In genomic region chr6:21131406-21131805, GRCh38 we compare ENCODE assay signal across 16 cellular contexts.
DNase-seq lines count a peak whose midpoint lies in the region; ATAC-seq and TF ChIP-seq lines count a peak whose summit lies in the region.
"Had no signal": no experiment of that assay in that cellular context is flagged by ENCODE, and none has a peak within 500 bp of the region (broad histone marks: within the 10 kb centered on the region; RNA-seq: fewer than 3 reads in every experiment).

No MANE protein-coding gene starts in this region.

- H3K9me2 ChIP-seq in GM23338 (ENCODE audit: insufficient read depth): no peaks in the 10 kb centered on the region

- H3K9me3 Mint-ChIP-seq in GM23338: no peaks in the 10 kb centered on the region
- H3K9me3 Mint-ChIP-seq in HFFc6: no peaks in the 10 kb centered on the region
- H3K9me3 Mint-ChIP-seq in glutamatergic neuron (ENCODE audit: unreplicated experiment): peaks cover 3% of the 10 kb centered on the region
- H3K9me3 Mint-ChIP-seq in stimulated activated effector memory CD8-positive, alpha-beta T cell treated with anti-CD3 and anti-CD28 coated beads, Interleukin-12 subunit alpha, Interleukin-12 subunit beta, amount 100 ng/mL, for 72 hours: no peaks in the 10 kb centered on the region
- H3K9me3 Mint-ChIP-seq: CD8-positive, alpha-beta T cell had no signal

- H3K4me3 ChIP-seq in GM23338 (no peak overlapping the region), smooth muscle cell (no peak overlapping the region)
- H3K4me3 ChIP-seq: A549, GM12878, GM23248 had no signal

- ATAC-seq in GM23338 (no peak), HG03025 (IDR thresholded peaks at IDR 0.05; ENCODE audit: low FRiP score, unreplicated experiment) (no peak)
- no peak for ATAC-seq in stimulated activated effector memory CD8-positive, alpha-beta T cell treated with anti-CD3 and anti-CD28 coated beads, Interleukin-12 subunit alpha, Interleukin-12 subunit beta, amount 100 ng/mL, for 72 hours
- ATAC-seq: A549; CD8-positive, alpha-beta T cell; GM12878; HepG2 had no signal

- TF ChIP-seq CTCF in GM23338 (conservative IDR thresholded peaks at IDR 0.05; ENCODE audit: low read depth in 2 of 2) (no peak), HFFc6 (IDR thresholded peaks at IDR 0.05) (0 out of 2 replicates have a peak, but pooled peaks have one; percentile 15), glutamatergic neuron (IDR thresholded peaks at IDR 0.05; ENCODE audit: partially characterized antibody, unreplicated experiment) (no peak), smooth muscle cell (IDR thresholded peaks at IDR 0.05; ENCODE audit: borderline replicate concordance, insufficient read depth, poor library complexity, severe bottlenecking) (peak; percentile 13)

- H3K27me3 ChIP-seq in GM23338 (ENCODE audit: insufficient read depth) (no peaks in the 10 kb centered on the region), smooth muscle cell (ENCODE audit: low read depth) (no peaks in the 10 kb centered on the region)

- no peak overlapping the region for H2AFZ ChIP-seq in GM23338
- H2AFZ ChIP-seq in smooth muscle cell (ENCODE audit: low read depth): no peak overlapping the region
- H2AFZ ChIP-seq: GM23248 had no signal

- H3K27ac Mint-ChIP-seq in GM23338 (peak overlapping the region; percentile 24), HFFc6 (no peak overlapping the region), glutamatergic neuron (ENCODE audit: unreplicated experiment) (peak overlapping the region; percentile 82)
- no peak overlapping the region for H3K27ac Mint-ChIP-seq in stimulated activated effector memory CD8-positive, alpha-beta T cell treated with anti-CD3 and anti-CD28 coated beads, Interleukin-12 subunit alpha, Interleukin-12 subunit beta, amount 100 ng/mL, for 72 hours
- H3K27ac Mint-ChIP-seq: CD14-positive monocyte; CD8-positive, alpha-beta T cell had no signal

- H3K4me1 ChIP-seq in GM23338 (ENCODE audit: insufficient read depth): peaks cover 37% of the 10 kb centered on the region
- H3K4me1 ChIP-seq in smooth muscle cell (ENCODE audit: low read depth): peaks cover 22% of the 10 kb centered on the region
- H3K4me1 ChIP-seq: A549 had no signal

- H3F3A ChIP-seq in GM23338 (replicated peaks; ENCODE audit: low read depth) (no peaks in the 10 kb centered on the region), smooth muscle cell (ENCODE audit: low read depth) (no peaks in the 10 kb centered on the region)

- no peaks in the 10 kb centered on the region for H3K36me3 ChIP-seq in GM23338 (ENCODE audit: insufficient read depth)
- H3K36me3 ChIP-seq in smooth muscle cell (ENCODE audit: low read depth): no peaks in the 10 kb centered on the region

- 79% methylated on average over 3 of the region's 3 CpGs for WGBS in smooth muscle cell (ENCODE audit: low lambda C conversion rate)

- peaks cover 55% of the 10 kb centered on the region for H3K4me1 Mint-ChIP-seq in GM23338
- no peaks in the 10 kb centered on the region for H3K4me1 Mint-ChIP-seq in HFFc6 (ENCODE audit: low read depth)
- peaks cover 46% of the 10 kb centered on the region for H3K4me1 Mint-ChIP-seq in glutamatergic neuron (ENCODE audit: low read depth, unreplicated experiment)
- H3K4me1 Mint-ChIP-seq in stimulated activated effector memory CD8-positive, alpha-beta T cell treated with anti-CD3 and anti-CD28 coated beads, Interleukin-12 subunit alpha, Interleukin-12 subunit beta, amount 100 ng/mL, for 72 hours: no peaks in the 10 kb centered on the region
- H3K4me1 Mint-ChIP-seq: CD14-positive monocyte had no signal

- H4K20me1 ChIP-seq in GM23338 (replicated peaks; ENCODE audit: insufficient read depth) (no peaks in the 10 kb centered on the region), smooth muscle cell (ENCODE audit: low read depth) (no peaks in the 10 kb centered on the region)

- H3K4me2 ChIP-seq in GM23338 (peak overlapping the region; percentile 4; the same call in 1 of the 2 replicates), smooth muscle cell (no peak overlapping the region)
- H3K4me2 ChIP-seq: A549 had no signal

- no peaks in the 10 kb centered on the region for H3K9me3 ChIP-seq in smooth muscle cell (replicated peaks; ENCODE audit: low read depth)
- H3K9me3 ChIP-seq: A549 had no signal

- H3K36me3 Mint-ChIP-seq in GM23338 (ENCODE audit: low read depth) (no peaks in the 10 kb centered on the region), HFFc6 (ENCODE audit: low read depth) (no peaks in the 10 kb centered on the region), glutamatergic neuron (ENCODE audit: unreplicated experiment) (no peaks in the 10 kb centered on the region)
- H3K36me3 Mint-ChIP-seq in stimulated activated effector memory CD8-positive, alpha-beta T cell treated with anti-CD3 and anti-CD28 coated beads, Interleukin-12 subunit alpha, Interleukin-12 subunit beta, amount 100 ng/mL, for 72 hours: no peaks in the 10 kb centered on the region

- H3K4me3 Mint-ChIP-seq in GM23338: no peak overlapping the region; the same call in 2 of the 3 replicates
- H3K4me3 Mint-ChIP-seq in HFFc6: no peak overlapping the region
- peak overlapping the region; percentile 31 for H3K4me3 Mint-ChIP-seq in glutamatergic neuron (ENCODE audit: unreplicated experiment)
- no peak overlapping the region for H3K4me3 Mint-ChIP-seq in stimulated activated effector memory CD8-positive, alpha-beta T cell treated with anti-CD3 and anti-CD28 coated beads, Interleukin-12 subunit alpha, Interleukin-12 subunit beta, amount 100 ng/mL, for 72 hours
- H3K4me3 Mint-ChIP-seq: CD14-positive monocyte; CD8-positive, alpha-beta T cell had no signal

- H3K79me2 ChIP-seq in GM23338 (replicated peaks; ENCODE audit: insufficient read depth) (no peaks in the 10 kb centered on the region), smooth muscle cell (ENCODE audit: low read depth) (no peaks in the 10 kb centered on the region)

- H3K27ac ChIP-seq in GM23338 (ENCODE audit: low read depth) (no peak overlapping the region), smooth muscle cell (ENCODE audit: low read depth) (no peak overlapping the region)
- H3K27ac ChIP-seq: A549, GM23248 had no signal

- no peak overlapping the region for H3K9ac ChIP-seq in smooth muscle cell (ENCODE audit: low read depth)
- H3K9ac ChIP-seq: GM23248 had no signal

- DNase-seq in GM23338 (ENCODE audit: low spot score) (no peak), HFFc6 (no peak), glutamatergic neuron (no peak), smooth muscle cell (lab: John Stamatoyannopoulos, UW; ENCODE audit: unreplicated experiment) (no peak), D341Med (ENCODE audit: low spot score) (no peak)
- no peak for DNase-seq in stimulated activated effector memory CD8-positive, alpha-beta T cell treated with anti-CD3 and anti-CD28 coated beads, Interleukin-12 subunit alpha, Interleukin-12 subunit beta, amount 100 ng/mL, for 72 hours (ENCODE audit: low spot score in 2 of 2)
- DNase-seq: CD8-positive, alpha-beta T cell; COR-L47; DMS79; GM23248; H7 had no signal

- H3K27me3 Mint-ChIP-seq in GM23338 (ENCODE audit: insufficient read depth, low read depth, poor library complexity) (no peaks in the 10 kb centered on the region), HFFc6 (ENCODE audit: insufficient read depth) (peaks cover 2% of the 10 kb centered on the region; the same call in 1 of the 2 replicates), glutamatergic neuron (ENCODE audit: unreplicated experiment) (no peaks in the 10 kb centered on the region)

TF ChIP-seq in GM23338, 12 proteins besides CTCF, POLR2A, EP300 and RAD21 (continues in another document):
- no peak for TF ChIP-seq POLR2AphosphoS5 (IDR thresholded peaks at IDR 0.05; ENCODE audit: low read depth)

Comparison
In these comparisons a context has a peak if more than half of its experiments do, and no peak if none do; other contexts are left out.
1. H3K27ac Mint-ChIP-seq: peak in GM23338 (single experiment) and glutamatergic neuron (single experiment); none in HFFc6 (single experiment) and stimulated activated effector memory CD8-positive, alpha-beta T cell treated with anti-CD3 and anti-CD28 coated beads, Interleukin-12 subunit alpha, Interleukin-12 subunit beta, amount 100 ng/mL, for 72 hours (single experiment).
2. CTCF ChIP-seq: peak in HFFc6 (single experiment) and smooth muscle cell (single experiment); none in GM23338 (0 of 2) and glutamatergic neuron (single experiment).